Comparison of ENCODE assay signal across 8 cellular contexts in genomic region chr3:65732060-65732933, GRCh38.
DNase-seq lines count a peak whose midpoint lies in the region; ATAC-seq and TF ChIP-seq lines count a peak whose summit lies in the region.

No MANE protein-coding gene starts in this region.

- intact Hi-C loops in CD4-positive, alpha-beta memory T cell (cut with micrococcal nuclease) = loop anchor here (5.0 kb wide), 1 partner anchor 1200 kb away; no protein-coding TSS in a partner anchor

- peaks cover 0 to 6% (median 4%) of the 10 kb centered on the region in 4 donors for H3K4me1 Mint-ChIP-seq in CD4-positive, alpha-beta memory T cell

- H3K4me3 ChIP-seq in CD4-positive, alpha-beta memory T cell (ENCODE audit: low read length in 2 of 2) = no peak overlapping the region
- no peak overlapping the region for H3K4me3 ChIP-seq in WI38 (ENCODE audit: low read depth, low read length)
- H3K4me3 ChIP-seq in cardiac muscle cell = no peak overlapping the region

- peaks cover 0 to 2% (median 0%) of the 10 kb centered on the region in 8 donors for H3K9me3 Mint-ChIP-seq in CD4-positive, alpha-beta memory T cell

- no peaks in the 10 kb centered on the region for H3K36me3 Mint-ChIP-seq in CD4-positive, alpha-beta memory T cell

- no peaks in the 10 kb centered on the region for H3K4me1 ChIP-seq in CD4-positive, alpha-beta memory T cell (ENCODE audit: insufficient read depth, low read length)
- peaks cover 3% of the 10 kb centered on the region for H3K4me1 ChIP-seq in cardiac muscle cell (ENCODE audit: low read depth)

- H3K27me3 ChIP-seq in CD4-positive, alpha-beta memory T cell (ENCODE audit: insufficient read depth, low read length) = no peaks in the 10 kb centered on the region
- no peaks in the 10 kb centered on the region for H3K27me3 ChIP-seq in cardiac muscle cell

- no peaks in the 10 kb centered on the region for H3K27me3 Mint-ChIP-seq in CD4-positive, alpha-beta memory T cell

- H3K27ac ChIP-seq in CD4-positive, alpha-beta memory T cell (ENCODE audit: low read depth, low read length) = no peak overlapping the region
- H3K27ac ChIP-seq in cardiac muscle cell = no peak overlapping the region

- H3K36me3 ChIP-seq in CD4-positive, alpha-beta memory T cell (ENCODE audit: insufficient read depth, low read length) = no peaks in the 10 kb centered on the region
- no peaks in the 10 kb centered on the region for H3K36me3 ChIP-seq in cardiac muscle cell

- CTCF ChIA-PET in CD4-positive, alpha-beta memory T cell (lab: Charles Lee; ENCODE audit: partially characterized antibody) = interaction anchor here (0.7 to 1.9 kb wide), 7 partner anchors 9 to 1705 kb away, joined by 3 to 6 read pairs (median 4); no protein-coding TSS in a partner anchor

- peak in 3 of 5 donors; percentile 16 to 23 (median 17) for DNase-seq in CD4-positive, alpha-beta memory T cell
- DNase-seq in NCI-H146 (lab: John Stamatoyannopoulos, UW) (peak; percentile 35), cardiac muscle cell (ENCODE audit: low read depth in 1 of 2, low spot score in 1 of 2) (peak; percentile 73 to 81), putamen (ENCODE audit: low spot score) (peak; percentile 65), T-helper 9 cell (no peak)

- POLR2A ChIA-PET in CD4-positive, alpha-beta memory T cell (lab: Charles Lee; ENCODE audit: partially characterized antibody) = no interaction called here

- peak; percentile 96 for ATAC-seq in GM18858 (IDR thresholded peaks at IDR 0.05; ENCODE audit: unreplicated experiment)
- peak; percentile 99 for ATAC-seq in HG02884 (IDR thresholded peaks at IDR 0.05; ENCODE audit: unreplicated experiment)

- peak overlapping the region in 1 of 8 donors; percentile 48 for H3K4me3 Mint-ChIP-seq in CD4-positive, alpha-beta memory T cell

- H3K27ac Mint-ChIP-seq in CD4-positive, alpha-beta memory T cell = no peak overlapping the region

- no peaks in the 10 kb centered on the region for H3K9me3 ChIP-seq in CD4-positive, alpha-beta memory T cell (ENCODE audit: control insufficient read depth in 1 of 2, low read length in 2 of 2)
- H3K9me3 ChIP-seq in cardiac muscle cell (ENCODE audit: low read depth) = no peaks in the 10 kb centered on the region

- TF ChIP-seq CTCF in WI38 (IDR thresholded peaks at IDR 0.05; ENCODE audit: low read depth, low read length) = peak; percentile 66
- TF ChIP-seq CTCF in cardiac muscle cell (IDR thresholded peaks at IDR 0.05; ENCODE audit: low read depth, low read length) = peak; percentile 84
